19 cellular contexts compared by ENCODE assay signal in genomic region chr3:152428577-152428976, GRCh38.
DNase-seq lines count a peak whose midpoint lies in the region; ATAC-seq and TF ChIP-seq lines count a peak whose summit lies in the region.
"Had no signal": no experiment of that assay in that cellular context is flagged by ENCODE, and none has a peak within 500 bp of the region (broad histone marks: within the 10 kb centered on the region; RNA-seq: fewer than 3 reads in every experiment).

No MANE protein-coding gene starts in this region.

- H3K36me3 Mint-ChIP-seq in CD4-positive, alpha-beta memory T cell: peaks cover 56 to 81% of the 10 kb centered on the region in 2 donors
- H3K36me3 Mint-ChIP-seq in activated T-helper 17 cell treated with anti-CD3 and anti-CD28 coated beads, Interleukin-2, amount 50 U/mL, for 72 hours (ENCODE audit: low read depth): peaks cover 92% of the 10 kb centered on the region
- no peaks in the 10 kb centered on the region for H3K36me3 Mint-ChIP-seq in natural killer cell

- peaks cover 38% of the 10 kb centered on the region for H3K4me1 ChIP-seq in CD4-positive, alpha-beta memory T cell (ENCODE audit: insufficient read depth, low read length)

- DNase-seq in DMS53 (lab: John Stamatoyannopoulos, UW) (peak; percentile 18), DMS53 treated with DMSO at 0.1 percent for 48 hours (lab: John Stamatoyannopoulos, UW; ENCODE audit: unreplicated experiment) (no peak), natural killer cell (no peak), foreskin melanocyte (no peak)
- DNase-seq in CD4-positive, alpha-beta memory T cell: no peak
- DNase-seq: DMS79, hypothalamus, left colon, NCI-H1105 treated with DMSO at 0.1 percent for 48 hours, NCI-H345, small intestine, transverse colon had no signal

- H3K9me3 Mint-ChIP-seq in CD4-positive, alpha-beta memory T cell: peaks cover 0 to 6% (median 4%) of the 10 kb centered on the region in 8 donors
- H3K9me3 Mint-ChIP-seq in activated T-helper 17 cell treated with anti-CD3 and anti-CD28 coated beads, Interleukin-2, amount 50 U/mL, for 72 hours: no peaks in the 10 kb centered on the region
- no peaks in the 10 kb centered on the region for H3K9me3 Mint-ChIP-seq in natural killer cell

- H3K4me1 Mint-ChIP-seq in CD4-positive, alpha-beta memory T cell: peaks cover 40 to 62% (median 51%) of the 10 kb centered on the region in 4 donors
- peaks cover 32% of the 10 kb centered on the region for H3K4me1 Mint-ChIP-seq in activated T-helper 17 cell treated with anti-CD3 and anti-CD28 coated beads, Interleukin-2, amount 50 U/mL, for 72 hours
- H3K4me1 Mint-ChIP-seq in natural killer cell: peaks cover 64 to 69% of the 10 kb centered on the region in 2 donors

- no peak for TF ChIP-seq CTCF in natural killer cell (IDR thresholded peaks at IDR 0.05)

- no peaks in the 10 kb centered on the region for H3K9me3 ChIP-seq in CD4-positive, alpha-beta memory T cell (ENCODE audit: control insufficient read depth in 1 of 2, low read length in 2 of 2)
- H3K9me3 ChIP-seq: transverse colon had no signal

- CTCF ChIA-PET in CD4-positive, alpha-beta memory T cell (lab: Charles Lee; ENCODE audit: partially characterized antibody): interaction anchor here (1.6 kb wide), 1 partner anchor 16 kb away, joined by 3 read pairs; no protein-coding TSS in a partner anchor

- no peak overlapping the region for H3K4me3 ChIP-seq in CD4-positive, alpha-beta memory T cell (ENCODE audit: low read length in 2 of 2)
- H3K4me3 ChIP-seq: BLaER1, transverse colon had no signal

- H3K27me3 Mint-ChIP-seq in CD4-positive, alpha-beta memory T cell: no peaks in the 10 kb centered on the region
- H3K27me3 Mint-ChIP-seq in activated T-helper 17 cell treated with anti-CD3 and anti-CD28 coated beads, Interleukin-2, amount 50 U/mL, for 72 hours: no peaks in the 10 kb centered on the region
- H3K27me3 Mint-ChIP-seq in natural killer cell (ENCODE audit: low read depth in 2 of 2): no peaks in the 10 kb centered on the region

- peak overlapping the region; percentile 24 for H3K27ac ChIP-seq in CD4-positive, alpha-beta memory T cell (ENCODE audit: low read depth, low read length)
- H3K27ac ChIP-seq: 22Rv1, BLaER1, parathyroid adenoma, transverse colon had no signal

- H3K36me3 ChIP-seq in CD4-positive, alpha-beta memory T cell (ENCODE audit: insufficient read depth, low read length): peaks cover 16% of the 10 kb centered on the region

- intact Hi-C loops in CD4-positive, alpha-beta memory T cell (cut with micrococcal nuclease): no loop called here
- intact Hi-C loops in natural killer cell (cut with micrococcal nuclease): no loop called here

- H3K27ac Mint-ChIP-seq in CD4-positive, alpha-beta memory T cell: peak overlapping the region in 5 of 7 donors; percentile 2 to 91 (median 59)
- H3K27ac Mint-ChIP-seq in activated T-helper 17 cell treated with anti-CD3 and anti-CD28 coated beads, Interleukin-2, amount 50 U/mL, for 72 hours: peak overlapping the region; percentile 70
- peak overlapping the region; percentile 85 to 94 for H3K27ac Mint-ChIP-seq in natural killer cell
- H3K27ac Mint-ChIP-seq: T-helper 1 cell treated with Interleukin-12 subunit alpha and Interleukin-12 subunit beta and Interleukin-4 antibody, amounts not matched to agents 30 μg/mL and 1 μg/mL, for 36 hours had no signal

- H3K27me3 ChIP-seq in CD4-positive, alpha-beta memory T cell (ENCODE audit: insufficient read depth, low read length): no peaks in the 10 kb centered on the region
- H3K27me3 ChIP-seq: BLaER1, transverse colon had no signal

- POLR2A ChIA-PET in CD4-positive, alpha-beta memory T cell (lab: Charles Lee; ENCODE audit: partially characterized antibody): interaction anchor here (1.0 kb wide), 1 partner anchor 15 kb away, joined by 3 read pairs; no protein-coding TSS in a partner anchor

- peak overlapping the region in 1 of 8 donors; percentile 15 for H3K4me3 Mint-ChIP-seq in CD4-positive, alpha-beta memory T cell
- H3K4me3 Mint-ChIP-seq in activated T-helper 17 cell treated with anti-CD3 and anti-CD28 coated beads, Interleukin-2, amount 50 U/mL, for 72 hours: no peak overlapping the region
- no peak overlapping the region for H3K4me3 Mint-ChIP-seq in natural killer cell
- H3K4me3 Mint-ChIP-seq: T-helper 1 cell treated with Interleukin-12 subunit alpha and Interleukin-12 subunit beta and Interleukin-4 antibody, amounts not matched to agents 30 μg/mL and 1 μg/mL, for 36 hours had no signal

- no peak for ATAC-seq in activated T-helper 17 cell treated with anti-CD3 and anti-CD28 coated beads, Interleukin-2, amount 50 U/mL, for 72 hours (replicated peaks)
- ATAC-seq in natural killer cell: peak; percentile 46 to 63 (median 59)
- ATAC-seq in HG02884 (IDR thresholded peaks at IDR 0.05; ENCODE audit: unreplicated experiment): no peak
- no peak for ATAC-seq in HG02642 (IDR thresholded peaks at IDR 0.05; ENCODE audit: poor library complexity, unreplicated experiment)
- ATAC-seq: left colon had no signal

Comparison
In these comparisons a context has a peak if more than half of its experiments do, and no peak if none do; other contexts are left out.
1. ATAC-seq: peak in natural killer cell (3 of 3); none in activated T-helper 17 cell treated with anti-CD3 and anti-CD28 coated beads, Interleukin-2, amount 50 U/mL, for 72 hours (single experiment), HG02884 (single experiment) and HG02642 (single experiment).
2. Peak in every context shown above with its lines, with median percentiles within 50 percentile points of each other: H3K27ac Mint-ChIP-seq.